Comparison of ENCODE assay signal across 5 cellular contexts in the genomic region with DNA sequence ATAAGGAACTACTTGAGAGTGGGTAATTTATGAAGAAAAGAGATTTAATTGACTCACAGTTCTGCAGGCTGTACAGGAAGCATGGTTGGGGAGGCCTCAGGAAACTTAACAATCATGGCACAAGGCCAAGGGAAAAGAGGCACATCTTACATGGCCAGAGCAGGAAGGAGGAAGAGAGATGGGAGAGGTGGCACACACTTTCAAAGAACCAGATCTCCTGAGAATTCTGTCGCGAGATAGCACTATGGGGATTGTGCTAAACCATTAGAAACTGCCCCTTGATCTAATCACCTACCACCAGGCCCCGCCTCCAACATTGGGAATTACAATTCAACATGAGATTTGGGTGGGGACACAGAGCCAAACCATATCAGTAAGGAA. TPM values are rescaled to one million over a fixed set of nuclear protein-coding genes. Genes with fewer than 3 reads are reported as not detected.
"Had no signal": no experiment of that assay in that cellular context is flagged by ENCODE, and none has a peak within 500 bp of the region (broad histone marks: within the 10 kb centered on the region; RNA-seq: fewer than 3 reads in every experiment).

No MANE protein-coding gene starts in this region.

RNA-seq across cellular contexts. Expression of gene RNF182, which starts 11.1 kb away (rescaled TPM):
- total RNA-seq: mononuclear cell, natural killer cell, right lobe of liver, thoracic aorta had no signal
- polyA plus RNA-seq: liver had no signal
